8 cellular contexts compared by ENCODE assay signal in genomic region chr17:36148559-36149295, GRCh38.
DNase-seq lines count a peak whose midpoint lies in the region; ATAC-seq lines count a peak whose summit lies in the region.

No MANE protein-coding gene starts in this region.

- DNase-seq in COLO668 (lab: John Stamatoyannopoulos, UW; ENCODE audit: unreplicated experiment), result peak; percentile 22
- DNase-seq in NCI-H2107 (lab: John Stamatoyannopoulos, UW), result peak; percentile 39
- peak; percentile 39 for DNase-seq in activated CD4-positive, alpha-beta T cell treated with anti-CD3 and anti-CD28 coated beads for 1 hour
- DNase-seq in central memory CD4-positive, alpha-beta T cell, result peak; percentile 47
- DNase-seq in kidney tubule cell (ENCODE audit: low spot score), result peak; percentile 54
- DNase-seq in stimulated activated CD4-positive, alpha-beta T cell treated with anti-CD3 and anti-CD28 coated beads, Interleukin-2, amount 100 ng/mL, for 48 hours, result peak; percentile 67 to 79

- ATAC-seq in GM21717 (IDR thresholded peaks at IDR 0.05; ENCODE audit: unreplicated experiment) (peak; percentile 51), HG03139 (IDR thresholded peaks at IDR 0.05; ENCODE audit: unreplicated experiment) (no peak)

Comparison
In these comparisons a context has a peak if more than half of its experiments do, and no peak if none do; other contexts are left out.
1. DNase-seq: peak in every context shown above with its lines; median percentile 73 in stimulated activated CD4-positive, alpha-beta T cell treated with anti-CD3 and anti-CD28 coated beads, Interleukin-2, amount 100 ng/mL, for 48 hours; 54 in kidney tubule cell; 47 in central memory CD4-positive, alpha-beta T cell; 39 in NCI-H2107; 39 in activated CD4-positive, alpha-beta T cell treated with anti-CD3 and anti-CD28 coated beads for 1 hour; 22 in COLO668.